ENCODE assay signal across 10 cellular contexts in genomic region chr1:90707363-90707710, GRCh38. TPM values are rescaled to one million over a fixed set of nuclear protein-coding genes. Genes with fewer than 3 reads are reported as not detected.
A peak's percentile ranks its signal among the peaks of the same experiment; 100 is the strongest.
DNase-seq lines count a peak whose midpoint lies in the region; ATAC-seq and TF ChIP-seq lines count a peak whose summit lies in the region.
"Had no signal": no experiment of that assay in that cellular context is flagged by ENCODE, and none has a peak within 500 bp of the region (broad histone marks: within the 10 kb centered on the region; RNA-seq: fewer than 3 reads in every experiment).

No MANE protein-coding gene starts in this region.

- peak overlapping the region; percentile 87 for H3K4me2 ChIP-seq in GM23338
- peak overlapping the region; percentile 72 for H3K4me2 ChIP-seq in SK-N-SH

- H3K4me1 ChIP-seq in GM23338 (ENCODE audit: insufficient read depth) (peaks cover 65% of the 10 kb centered on the region), SK-N-SH (ENCODE audit: control insufficient read depth in 1 of 2, insufficient read depth in 2 of 2, low read depth in 1 of 2, low read length in 1 of 2) (no peaks in the 10 kb centered on the region; a peak in 2 of 4 replicates), gastroesophageal sphincter (peaks cover 0 to 23% (median 8%) of the 10 kb centered on the region in 3 donors), rectal smooth muscle tissue (ENCODE audit: control insufficient read depth, insufficient read depth, low read length) (no peaks in the 10 kb centered on the region)

- TF ChIP-seq EP300 in SK-N-SH (IDR thresholded peaks at IDR 0.05; ENCODE audit: borderline replicate concordance in 1 of 2, low read depth in 1 of 2, low read length in 1 of 2) (no peak), gastroesophageal sphincter (IDR thresholded peaks at IDR 0.05) (no peak)

- H3K36me3 ChIP-seq in GM23338 (ENCODE audit: insufficient read depth) (no peaks in the 10 kb centered on the region), SK-N-SH (replicated peaks in 1 of 2; ENCODE audit: control insufficient read depth in 1 of 2, insufficient read depth in 2 of 2, low read length in 1 of 2) (no peaks in the 10 kb centered on the region), gastroesophageal sphincter (no peaks in the 10 kb centered on the region), rectal smooth muscle tissue (ENCODE audit: control insufficient read depth, insufficient read depth, low read length) (no peaks in the 10 kb centered on the region)

- ATAC-seq in GM23338, result peak; percentile 70
- peak; percentile 48 for ATAC-seq in gastroesophageal sphincter
- no peak for ATAC-seq in GM18867 (IDR thresholded peaks at IDR 0.05; ENCODE audit: unreplicated experiment)
- ATAC-seq in GM18520 (IDR thresholded peaks at IDR 0.05; ENCODE audit: unreplicated experiment), result no peak

- POLR2A ChIA-PET in SK-N-SH (lab: Yijun Ruan, JAX), result no interaction called here

- H3K9ac ChIP-seq in SK-N-SH (no peak overlapping the region), rectal smooth muscle tissue (ENCODE audit: low read length) (no peak overlapping the region)

- DNase-seq in GM23338 (ENCODE audit: low spot score), result peak; percentile 90
- no peak for DNase-seq in SK-N-SH
- DNase-seq in stimulated activated CD4-positive, alpha-beta T cell treated with anti-CD3 and anti-CD28 coated beads, Interleukin-1b, Interleukin-23, amount 100 ng/mL, for 48 hours, result no peak
- DNase-seq in NCI-H187 treated with DMSO at 0.1 percent for 48 hours (lab: John Stamatoyannopoulos, UW), result no peak
- DNase-seq: nucleus accumbens had no signal

- no peaks in the 10 kb centered on the region; the same call in 2 of the 3 replicates for H3K9me3 Mint-ChIP-seq in GM23338

- WGBS in SK-N-SH (ENCODE audit: low lambda C conversion rate), result 3% methylated on average over 17 of the region's 21 CpGs
- 0 to 14% methylated on average over 1 to 5 of the region's 21 CpGs for WGBS in gastroesophageal sphincter (ENCODE audit: low coverage in 1 of 2), 2 donors

- H3K9me2 ChIP-seq in GM23338 (ENCODE audit: insufficient read depth) (no peaks in the 10 kb centered on the region), SK-N-SH (no peaks in the 10 kb centered on the region)

- H3K4me3 ChIP-seq in GM23338, result peak overlapping the region; percentile 59
- no peak overlapping the region; a peak in 1 of 4 replicates for H3K4me3 ChIP-seq in SK-N-SH (ENCODE audit: low read depth in 2 of 2, low read length in 1 of 2)
- H3K4me3 ChIP-seq in gastroesophageal sphincter, result peak overlapping the region in 1 of 2 donors; percentile 41
- H3K4me3 ChIP-seq in rectal smooth muscle tissue (ENCODE audit: low read length), result peak overlapping the region; percentile 34

- peaks cover 21% of the 10 kb centered on the region for H3F3A ChIP-seq in GM23338 (replicated peaks; ENCODE audit: low read depth)
- H3F3A ChIP-seq in SK-N-SH (replicated peaks; ENCODE audit: insufficient read depth), result no peaks in the 10 kb centered on the region

- H3K27ac ChIP-seq in GM23338 (ENCODE audit: low read depth) (no peak overlapping the region), SK-N-SH (ENCODE audit: low read depth in 2 of 2, low read length in 1 of 2) (no peak overlapping the region), gastroesophageal sphincter (no peak overlapping the region), rectal smooth muscle tissue (ENCODE audit: low read depth, low read length) (no peak overlapping the region)

- TF ChIP-seq CTCF in GM23338 (conservative IDR thresholded peaks at IDR 0.05; ENCODE audit: low read depth in 2 of 2) (no peak), SK-N-SH (IDR thresholded peaks at IDR 0.05) (no peak), gastroesophageal sphincter (IDR thresholded peaks at IDR 0.05) (no peak)

- H3K27me3 Mint-ChIP-seq in GM23338 (ENCODE audit: insufficient read depth, low read depth, poor library complexity), result peaks cover 87% of the 10 kb centered on the region

- H3K4me1 Mint-ChIP-seq in GM23338, result peaks cover 53% of the 10 kb centered on the region

- no peaks in the 10 kb centered on the region for H3K36me3 Mint-ChIP-seq in GM23338 (ENCODE audit: low read depth)

- H3K9me3 ChIP-seq in SK-N-SH, result no peaks in the 10 kb centered on the region
- no peaks in the 10 kb centered on the region for H3K9me3 ChIP-seq in gastroesophageal sphincter

- H4K20me1 ChIP-seq in GM23338 (replicated peaks; ENCODE audit: insufficient read depth), result peaks cover 26% of the 10 kb centered on the region
- no peaks in the 10 kb centered on the region for H4K20me1 ChIP-seq in SK-N-SH (ENCODE audit: insufficient read depth)

- TF ChIP-seq RAD21 in SK-N-SH (IDR thresholded peaks at IDR 0.05; ENCODE audit: low read length), result no peak

- peaks cover 98% of the 10 kb centered on the region for H3K27me3 ChIP-seq in GM23338 (ENCODE audit: insufficient read depth)
- peaks cover 78% of the 10 kb centered on the region for H3K27me3 ChIP-seq in SK-N-SH (ENCODE audit: insufficient read depth)
- H3K27me3 ChIP-seq in gastroesophageal sphincter, result peaks cover 99% of the 10 kb centered on the region
- peaks cover 49% of the 10 kb centered on the region for H3K27me3 ChIP-seq in rectal smooth muscle tissue (ENCODE audit: control insufficient read depth, insufficient read depth, low read length)

- H3K4me3 Mint-ChIP-seq in GM23338, result peak overlapping the region; percentile 61

- H3K27ac Mint-ChIP-seq in GM23338, result no peak overlapping the region

- H2AFZ ChIP-seq in GM23338 (no peak overlapping the region), SK-N-SH (ENCODE audit: low read depth) (no peak overlapping the region)

- CTCF ChIA-PET in SK-N-SH (lab: Yijun Ruan, JAX), result interaction anchor here (0.6 to 2.4 kb wide), 4 partner anchors 12 to 1816 kb away, joined by 4 to 13 read pairs (median 4); partner anchors contain the start of gene GTF2B

- no peak for TF ChIP-seq POLR2A in gastroesophageal sphincter (IDR thresholded peaks at IDR 0.05)

- H3K79me2 ChIP-seq in GM23338 (replicated peaks; ENCODE audit: insufficient read depth) (no peaks in the 10 kb centered on the region), SK-N-SH (ENCODE audit: insufficient read depth) (no peaks in the 10 kb centered on the region)

TF ChIP-seq in GM23338, 12 proteins besides CTCF, POLR2A, EP300 and RAD21 (continues in another document):
- TF ChIP-seq CREB1 (CRISPR knock-in tag; IDR thresholded peaks at IDR 0.05; ENCODE audit: low read depth) (no peak), EZH2phosphoT487 (IDR thresholded peaks at IDR 0.05; ENCODE audit: unreplicated experiment) (no peak), ETS1 (IDR thresholded peaks at IDR 0.05) (no peak)

TF ChIP-seq in SK-N-SH, 30 proteins besides CTCF, POLR2A, EP300 and RAD21:
- no peak for TF ChIP-seq ELF1 (IDR thresholded peaks at IDR 0.05)
- TF ChIP-seq GATA2 (CRISPR knock-in tag; IDR thresholded peaks at IDR 0.05), result no peak
- TF ChIP-seq TCF12 (IDR thresholded peaks at IDR 0.05), result no peak
- TF ChIP-seq REST (IDR thresholded peaks at IDR 0.05; ENCODE audit: low read depth, low read length), result peak; percentile 96
- no peak for TF ChIP-seq MEF2A (IDR thresholded peaks at IDR 0.05; ENCODE audit: borderline replicate concordance, low read depth)
- TF ChIP-seq SIN3A (IDR thresholded peaks at IDR 0.05; ENCODE audit: borderline replicate concordance, low read depth, low read length), result no peak

RNA-seq across cellular contexts. Expression of gene BARHL2, which starts 9.8 kb away (rescaled TPM):
- not detected in 2 replicates for total RNA-seq in GM23338 (2014; rRNA removed; shearing (Covaris generic))
- polyA plus RNA-seq in GM23338 (2016; fragmentation: Nextera tagmentation; extraction: Ambion mirVana) (not detected in 2 replicates), SK-N-SH (2012; rRNA removed) (not detected in 2 replicates)
- polyA plus RNA-seq in SK-N-SH (2012; cell fraction: cytosol; rRNA removed), result not detected in 2 replicates
- polyA plus RNA-seq in SK-N-SH (2012; cell fraction: nucleus; rRNA removed), result not detected in 2 replicates
- not detected for total RNA-seq in gastroesophageal sphincter
- total RNA-seq: activated CD8-positive, alpha-beta memory T cell treated with anti-CD3 and anti-CD28 coated beads for 36 hours had no signal

Comparison
In these comparisons a context has a peak if more than half of its experiments do, and no peak if none do; other contexts are left out.
1. ATAC-seq: peak in GM23338 (single experiment) and gastroesophageal sphincter (single experiment); none in GM18867 (single experiment) and GM18520 (single experiment).
2. H3K4me3 ChIP-seq: peak in GM23338 (single experiment) and rectal smooth muscle tissue (single experiment); none in SK-N-SH (0 of 2).